ENCODE assay signal across 23 cellular contexts in genomic region chr2:205743982-205744644, GRCh38.
DNase-seq lines count a peak whose midpoint lies in the region; ATAC-seq and TF ChIP-seq lines count a peak whose summit lies in the region.
"Had no signal": no experiment of that assay in that cellular context is flagged by ENCODE, and none has a peak within 500 bp of the region (broad histone marks: within the 10 kb centered on the region; RNA-seq: fewer than 3 reads in every experiment).

No MANE protein-coding gene starts in this region.

- no peaks in the 10 kb centered on the region for H3K27me3 Mint-ChIP-seq in mesothelial cell of epicardium (ENCODE audit: low read depth)
- peaks cover 0 to 6% of the 10 kb centered on the region in 2 donors for H3K27me3 Mint-ChIP-seq in stimulated activated naive B cell treated with anti-CD40 and anti-IgM and Interleukin-4, amounts not matched to agents 10 μg/mL and 1 μg/mL and 100 μg/mL, for 72 hours
- H3K27me3 Mint-ChIP-seq: B cell had no signal

- no peak for TF ChIP-seq POLR2A in body of pancreas (IDR thresholded peaks at IDR 0.05)

- 64 to 66% methylated on average over 11 of the region's 11 CpGs for WGBS in body of pancreas, 2 donors

- DNase-seq in LoVo (ENCODE audit: low spot score), result peak; percentile 22
- DNase-seq in choroid plexus epithelial cell (ENCODE audit: low read depth), result peak; percentile 53
- DNase-seq in mesothelial cell of epicardium (ENCODE audit: low spot score in 2 of 2, unreplicated experiment in 2 of 2), result no peak
- no peak for DNase-seq in stimulated activated naive B cell treated with anti-CD40 and anti-IgM and Interleukin-4, amounts not matched to agents 10 μg/mL and 1 μg/mL and 100 μg/mL, for 72 hours
- no peak for DNase-seq in NCI-H774 (lab: John Stamatoyannopoulos, UW)
- DNase-seq in body of pancreas, result no peak
- DNase-seq: activated CD4-positive, alpha-beta T cell treated with anti-CD3 and anti-CD28 coated beads, Interleukin-2, amount 50 U/mL, for 48 hours; activated naive CD4-positive, alpha-beta T cell treated with Interleukin-2 at 50 U/mL for 16 hours; CD8-positive, alpha-beta T cell; EL; KBM-7; left ventricle myocardium inferior; midbrain; natural killer cell; NCI-H1417; NCI-H2029; NCI-H524 treated with DMSO at 0.1 percent for 48 hours; NK-92 treated with Interleukin-12 subunit alpha and Interleukin-12 subunit beta, amount 100 ng/mL, for 24 hours; stimulated activated naive CD4-positive, alpha-beta T cell treated with Interleukin-2 at 50 U/mL for 16 hours had no signal

- H3K36me3 ChIP-seq in stomach smooth muscle (ENCODE audit: control insufficient read depth in 2 of 2, insufficient read depth in 2 of 2, low read length in 2 of 2) (peaks cover 71 to 79% of the 10 kb centered on the region in 2 donors), body of pancreas (replicated peaks in 1 of 2; ENCODE audit: insufficient read depth in 1 of 2, low read depth in 2 of 2) (no peaks in the 10 kb centered on the region)

- H3K9ac ChIP-seq in stomach smooth muscle (ENCODE audit: low read length in 2 of 2), result no peak overlapping the region

- H3K4me3 Mint-ChIP-seq in mesothelial cell of epicardium, result no peak overlapping the region
- no peak overlapping the region for H3K4me3 Mint-ChIP-seq in stimulated activated naive B cell treated with anti-CD40 and anti-IgM and Interleukin-4, amounts not matched to agents 10 μg/mL and 1 μg/mL and 100 μg/mL, for 72 hours
- H3K4me3 Mint-ChIP-seq: B cell; CD8-positive, alpha-beta T cell; natural killer cell had no signal

- no peaks in the 10 kb centered on the region for H3K9me3 Mint-ChIP-seq in mesothelial cell of epicardium
- H3K9me3 Mint-ChIP-seq in stimulated activated naive B cell treated with anti-CD40 and anti-IgM and Interleukin-4, amounts not matched to agents 10 μg/mL and 1 μg/mL and 100 μg/mL, for 72 hours, result no peaks in the 10 kb centered on the region
- H3K9me3 Mint-ChIP-seq: CD8-positive, alpha-beta T cell; natural killer cell had no signal

- H3K27ac Mint-ChIP-seq in mesothelial cell of epicardium, result peak overlapping the region; percentile 79
- no peak overlapping the region for H3K27ac Mint-ChIP-seq in stimulated activated naive B cell treated with anti-CD40 and anti-IgM and Interleukin-4, amounts not matched to agents 10 μg/mL and 1 μg/mL and 100 μg/mL, for 72 hours
- H3K27ac Mint-ChIP-seq: B cell; CD8-positive, alpha-beta T cell; natural killer cell had no signal

- H3K27ac ChIP-seq in stomach smooth muscle (ENCODE audit: low read length) (peak overlapping the region; percentile 89), body of pancreas (no peak overlapping the region)
- H3K27ac ChIP-seq: left ventricle myocardium inferior, SK-N-MC had no signal

- no peak overlapping the region for H3K4me3 ChIP-seq in choroid plexus epithelial cell (ENCODE audit: low read depth, low read length)
- no peak overlapping the region for H3K4me3 ChIP-seq in stomach smooth muscle (ENCODE audit: low read length in 2 of 2)
- no peak overlapping the region for H3K4me3 ChIP-seq in body of pancreas
- H3K4me3 ChIP-seq: left ventricle myocardium inferior, SK-N-MC, smooth muscle cell had no signal

- intact Hi-C loops in body of pancreas (cut with DNase I), result no loop called here

- H3K9me3 ChIP-seq in stomach smooth muscle (ENCODE audit: control insufficient read depth in 2 of 2, low read length in 2 of 2) (no peaks in the 10 kb centered on the region), body of pancreas (no peaks in the 10 kb centered on the region)
- H3K9me3 ChIP-seq: left ventricle myocardium inferior had no signal

- TF ChIP-seq CTCF in choroid plexus epithelial cell (conservative IDR thresholded peaks at IDR 0.05; ENCODE audit: low read depth, low read length), result no peak
- TF ChIP-seq CTCF in mesothelial cell of epicardium (IDR thresholded peaks at IDR 0.05; ENCODE audit: unreplicated experiment), result no peak
- no peak for TF ChIP-seq CTCF in body of pancreas (IDR thresholded peaks at IDR 0.05)

- peaks cover 75% of the 10 kb centered on the region for H3K4me1 ChIP-seq in stomach smooth muscle (ENCODE audit: control insufficient read depth, insufficient read depth, low read length)
- H3K4me1 ChIP-seq in body of pancreas, result no peaks in the 10 kb centered on the region
- H3K4me1 ChIP-seq: left ventricle myocardium inferior had no signal

- H3K4me1 Mint-ChIP-seq in mesothelial cell of epicardium, result peaks cover 20% of the 10 kb centered on the region
- H3K4me1 Mint-ChIP-seq in stimulated activated naive B cell treated with anti-CD40 and anti-IgM and Interleukin-4, amounts not matched to agents 10 μg/mL and 1 μg/mL and 100 μg/mL, for 72 hours, result peaks cover 0 to 5% of the 10 kb centered on the region in 2 donors
- H3K4me1 Mint-ChIP-seq: B cell, natural killer cell had no signal

- H3K27me3 ChIP-seq in stomach smooth muscle (ENCODE audit: control insufficient read depth in 1 of 2, insufficient read depth in 2 of 2, low read length in 2 of 2) (no peaks in the 10 kb centered on the region), body of pancreas (no peaks in the 10 kb centered on the region)

- no peak for ATAC-seq in stimulated activated naive B cell treated with anti-CD40 and anti-IgM and Interleukin-4, amounts not matched to agents 10 μg/mL and 1 μg/mL and 100 μg/mL, for 72 hours (replicated peaks)
- ATAC-seq in body of pancreas, result no peak
- ATAC-seq: CD8-positive, alpha-beta T cell; natural killer cell had no signal

- H3K36me3 Mint-ChIP-seq in mesothelial cell of epicardium, result peaks cover 38% of the 10 kb centered on the region
- H3K36me3 Mint-ChIP-seq in stimulated activated naive B cell treated with anti-CD40 and anti-IgM and Interleukin-4, amounts not matched to agents 10 μg/mL and 1 μg/mL and 100 μg/mL, for 72 hours, result peaks cover 22 to 43% of the 10 kb centered on the region in 2 donors
- H3K36me3 Mint-ChIP-seq: CD8-positive, alpha-beta T cell; natural killer cell had no signal

Comparison
In these comparisons a context has a peak if more than half of its experiments do, and no peak if none do; other contexts are left out.
1. DNase-seq: peak in LoVo (single experiment) and choroid plexus epithelial cell (single experiment); none in mesothelial cell of epicardium (0 of 2), stimulated activated naive B cell treated with anti-CD40 and anti-IgM and Interleukin-4, amounts not matched to agents 10 μg/mL and 1 μg/mL and 100 μg/mL, for 72 hours (single experiment), NCI-H774 (single experiment) and body of pancreas (0 of 4).